ENCODE assay signal across 21 cellular contexts in the genomic region with DNA sequence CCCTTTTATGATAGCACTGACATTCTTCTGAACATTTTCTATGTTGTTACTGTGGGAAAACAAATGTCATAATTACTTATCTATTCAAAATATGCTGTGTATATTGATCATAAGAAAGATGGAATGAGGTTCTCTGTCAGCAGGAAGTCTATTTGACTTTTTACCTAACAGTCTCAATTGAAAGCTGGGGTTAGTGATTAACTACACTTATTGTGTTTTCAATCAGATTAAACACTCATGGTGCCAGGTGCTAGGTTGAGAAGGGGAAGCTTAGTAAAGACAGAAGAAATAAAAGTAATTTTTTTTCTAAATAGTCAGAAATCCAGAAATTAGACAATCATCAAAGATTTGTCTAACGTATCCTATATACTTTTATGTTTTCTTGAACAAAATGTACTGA.
DNase-seq lines count a peak whose midpoint lies in the region; ATAC-seq, FAIRE-seq and TF ChIP-seq lines count a peak whose summit lies in the region.
"Had no signal": no experiment of that assay in that cellular context is flagged by ENCODE, and none has a peak within 500 bp of the region (broad histone marks: within the 10 kb centered on the region; RNA-seq: fewer than 3 reads in every experiment).

No MANE protein-coding gene starts in this region.

- H3K4me1 Mint-ChIP-seq in endodermal cell = peaks cover 39% of the 10 kb centered on the region
- H3K4me1 Mint-ChIP-seq: CD4-positive, CD25-positive, alpha-beta regulatory T cell had no signal

- TF ChIP-seq CTCF in D721Med (IDR thresholded peaks at IDR 0.05; ENCODE audit: insufficient read depth, missing control alignments) (no peak), endodermal cell (conservative IDR thresholded peaks at IDR 0.05) (no peak), pancreas (IDR thresholded peaks at IDR 0.05) (no peak), osteoblast (IDR thresholded peaks at IDR 0.05; ENCODE audit: extremely low read depth, low read depth, low read length) (no peak)

- H3K9ac ChIP-seq in endodermal cell (ENCODE audit: extremely low read depth, low read length, poor library complexity, severe bottlenecking) = no peak overlapping the region

- H3K36me3 ChIP-seq in endodermal cell (ENCODE audit: control insufficient read depth, insufficient read depth, low read length) = no peaks in the 10 kb centered on the region
- H3K36me3 ChIP-seq in pancreas = no peaks in the 10 kb centered on the region
- H3K36me3 ChIP-seq in osteoblast (ENCODE audit: insufficient read depth, low read length) = no peaks in the 10 kb centered on the region

- H2AFZ ChIP-seq in osteoblast (ENCODE audit: low read length) = no peak overlapping the region

- no peaks in the 10 kb centered on the region for H4K20me1 ChIP-seq in osteoblast (ENCODE audit: insufficient read depth, low read length)

- H3K27me3 ChIP-seq in endodermal cell (ENCODE audit: control insufficient read depth, insufficient read depth, low read length, poor library complexity, severe bottlenecking) = no peaks in the 10 kb centered on the region
- H3K27me3 ChIP-seq in pancreas = no peaks in the 10 kb centered on the region
- peaks cover 11% of the 10 kb centered on the region for H3K27me3 ChIP-seq in osteoblast (ENCODE audit: insufficient read depth, low read length)

- no peak overlapping the region for H3K27ac ChIP-seq in endodermal cell (ENCODE audit: low read depth, low read length)
- peak overlapping the region in 1 of 4 donors; percentile 17 for H3K27ac ChIP-seq in pancreas
- H3K27ac ChIP-seq in osteoblast (ENCODE audit: low read depth, low read length) = no peak overlapping the region

- ATAC-seq in pancreas = peak in 3 of 4 donors; percentile 63 to 82 (median 78)
- ATAC-seq: HCT116, PC-3 had no signal

- H3K4me3 ChIP-seq in endodermal cell (ENCODE audit: low read length) = peak overlapping the region; percentile 21
- no peak overlapping the region for H3K4me3 ChIP-seq in pancreas
- H3K4me3 ChIP-seq in osteoblast (ENCODE audit: insufficient read depth, low read length) = no peak overlapping the region

- no peaks in the 10 kb centered on the region for H3K36me3 Mint-ChIP-seq in endodermal cell (ENCODE audit: low read depth)
- H3K36me3 Mint-ChIP-seq: CD4-positive, CD25-positive, alpha-beta regulatory T cell; IgD-negative memory B cell had no signal

- no peaks in the 10 kb centered on the region for H3K79me2 ChIP-seq in osteoblast (ENCODE audit: insufficient read depth, low read length)

- peaks cover 2% of the 10 kb centered on the region for H3K9me3 Mint-ChIP-seq in endodermal cell

- H3K9me3 ChIP-seq in endodermal cell (ENCODE audit: control insufficient read depth, low read length) (no peaks in the 10 kb centered on the region), pancreas (no peaks in the 10 kb centered on the region), osteoblast (ENCODE audit: low read depth, low read length) (no peaks in the 10 kb centered on the region)

- no peak overlapping the region for H3K27ac Mint-ChIP-seq in endodermal cell
- H3K27ac Mint-ChIP-seq: CD4-positive, CD25-positive, alpha-beta regulatory T cell; IgD-negative memory B cell had no signal

- no peak overlapping the region for H3K4me2 ChIP-seq in osteoblast (ENCODE audit: insufficient read depth, low read length)

- H3K4me1 ChIP-seq in endodermal cell (ENCODE audit: control insufficient read depth, insufficient read depth, low read length) (peaks cover 4% of the 10 kb centered on the region), pancreas (peaks cover 0 to 3% (median 0%) of the 10 kb centered on the region in 3 donors), osteoblast (ENCODE audit: insufficient read depth, low read length) (no peaks in the 10 kb centered on the region)

- intact Hi-C loops in pancreas (cut with DNase I) = no loop called here

- H3K27me3 Mint-ChIP-seq in endodermal cell (ENCODE audit: insufficient read depth) = peaks cover 11% of the 10 kb centered on the region

- H3K4me3 Mint-ChIP-seq in endodermal cell = no peak overlapping the region
- H3K4me3 Mint-ChIP-seq: CD4-positive, CD25-positive, alpha-beta regulatory T cell; IgD-negative memory B cell had no signal

- WGBS in endodermal cell (ENCODE audit: insufficient coverage in 1 of 2, insufficient read length in 1 of 2), 2 experiments = no CpG with 5 or more reads among the region's 1 CpG
- WGBS in pancreas, 2 donors = 38 to 46% methylated on average over 1 of the region's 1 CpG

- peak; percentile 32 for DNase-seq in D721Med (ENCODE audit: insufficient read length, low spot score)
- DNase-seq in NCI-H146 (lab: John Stamatoyannopoulos, UW) = peak; percentile 14
- DNase-seq in endodermal cell = no peak
- no peak for DNase-seq in pancreas
- DNase-seq in NCI-H1048 (lab: John Stamatoyannopoulos, UW) = no peak
- no peak for DNase-seq in osteoblast (ENCODE audit: insufficient read length, low spot score, missing footprints)
- no peak for DNase-seq in NCI-H526 treated with DMSO at 0.1 percent for 48 hours (lab: John Stamatoyannopoulos, UW)
- DNase-seq: CD4-positive, CD25-positive, alpha-beta regulatory T cell; COR-L47; Karpas-422; MV-4-11; NCI-H187; NCI-H2107; NCI-H774; PC-3; Right ventricle myocardium superior had no signal

- peak; percentile 96 for FAIRE-seq in D721Med (lab: Jason Lieb, UNC)
- no peak for FAIRE-seq in pancreas (lab: Jason Lieb, UNC)
- FAIRE-seq: G401.6, GM18507, H1 had no signal

Comparison
In these comparisons a context has a peak if more than half of its experiments do, and no peak if none do; other contexts are left out.
1. DNase-seq: peak in D721Med (single experiment) and NCI-H146 (single experiment); none in endodermal cell (single experiment), pancreas (0 of 6), NCI-H1048 (single experiment), osteoblast (single experiment) and NCI-H526 treated with DMSO at 0.1 percent for 48 hours (single experiment).